ENCODE assay signal across 21 cellular contexts in the genomic region with DNA sequence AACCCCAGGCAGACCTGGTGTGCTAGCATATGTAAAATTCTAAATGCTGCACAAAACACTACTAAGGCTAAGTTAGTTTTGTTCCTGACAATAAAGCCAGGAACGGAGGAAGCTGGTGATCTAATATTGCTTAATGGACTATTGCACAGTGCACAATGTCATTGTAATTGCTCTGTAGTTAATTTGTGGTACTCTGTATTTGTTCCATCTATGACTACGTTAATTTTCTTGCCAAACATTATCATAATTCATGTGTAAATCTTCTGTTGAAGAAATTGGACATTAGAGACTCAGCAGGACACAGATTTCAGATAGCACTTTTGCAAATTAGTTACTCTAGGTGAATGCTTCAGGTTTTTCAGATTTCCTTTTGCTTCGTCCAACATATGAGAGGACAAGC.
DNase-seq lines count a peak whose midpoint lies in the region.
"Had no signal": no experiment of that assay in that cellular context is flagged by ENCODE, and none has a peak within 500 bp of the region (broad histone marks: within the 10 kb centered on the region; RNA-seq: fewer than 3 reads in every experiment).

No MANE protein-coding gene starts in this region.

- no peak overlapping the region for H3K4me3 Mint-ChIP-seq in activated CD4-positive, alpha-beta T cell treated with anti-CD3 and anti-CD28 coated beads, Interleukin-2, amount 10 ng/mL, durations not matched to agents 7 days and 5 days
- H3K4me3 Mint-ChIP-seq: CD4-positive, alpha-beta memory T cell; T-helper 2 cell treated with Interferon-gamma antibody and Interleukin-4, amounts not matched to agents 5 μg/mL and 100 μg/mL, for 36 hours had no signal

- no peaks in the 10 kb centered on the region for H3K36me3 Mint-ChIP-seq in activated CD4-positive, alpha-beta T cell treated with anti-CD3 and anti-CD28 coated beads, Interleukin-2, amount 10 ng/mL, durations not matched to agents 7 days and 5 days (ENCODE audit: low read depth)
- H3K36me3 Mint-ChIP-seq: CD4-positive, alpha-beta memory T cell had no signal

- no peaks in the 10 kb centered on the region for H3K4me1 Mint-ChIP-seq in activated CD4-positive, alpha-beta T cell treated with anti-CD3 and anti-CD28 coated beads, Interleukin-2, amount 10 ng/mL, durations not matched to agents 7 days and 5 days
- H3K4me1 Mint-ChIP-seq: CD4-positive, alpha-beta memory T cell had no signal

- H3K9me3 Mint-ChIP-seq in activated CD4-positive, alpha-beta T cell treated with anti-CD3 and anti-CD28 coated beads, Interleukin-2, amount 10 ng/mL, durations not matched to agents 7 days and 5 days = peaks cover 5% of the 10 kb centered on the region

- CTCF ChIA-PET in activated CD4-positive, alpha-beta T cell treated with anti-CD3 and anti-CD28 coated beads, Interleukin-2, amount 10 ng/mL, durations not matched to agents 7 days and 5 days (lab: Charles Lee) = no interaction called here

- H3K27ac Mint-ChIP-seq in activated CD4-positive, alpha-beta T cell treated with anti-CD3 and anti-CD28 coated beads, Interleukin-2, amount 10 ng/mL, durations not matched to agents 7 days and 5 days = no peak overlapping the region
- H3K27ac Mint-ChIP-seq: CD4-positive, alpha-beta memory T cell; T-helper 2 cell treated with Interferon-gamma antibody and Interleukin-4, amounts not matched to agents 5 μg/mL and 100 μg/mL, for 36 hours had no signal

- H3K27me3 Mint-ChIP-seq in activated CD4-positive, alpha-beta T cell treated with anti-CD3 and anti-CD28 coated beads, Interleukin-2, amount 10 ng/mL, durations not matched to agents 7 days and 5 days = no peaks in the 10 kb centered on the region

- DNase-seq in NCI-H1436 (lab: John Stamatoyannopoulos, UW) (peak; percentile 41), NCI-H69 (lab: John Stamatoyannopoulos, UW) (peak; percentile 97), SK-N-DZ (ENCODE audit: low spot score) (peak; percentile 15), DMS 273 treated with DMSO at 0.1 percent for 48 hours (lab: John Stamatoyannopoulos, UW) (no peak), D341Med (ENCODE audit: low spot score) (no peak), COLO668 (lab: John Stamatoyannopoulos, UW; ENCODE audit: unreplicated experiment) (no peak)
- DNase-seq in activated CD4-positive, alpha-beta T cell treated with anti-CD3 and anti-CD28 coated beads, Interleukin-2, amount 10 ng/mL, durations not matched to agents 7 days and 5 days = no peak
- DNase-seq: C1 segment of cervical spinal cord; CD4-positive, alpha-beta memory T cell; DMS53; IMR-90; KG1; MG63; NCI-H2029; NCI-H2227 treated with DMSO at 0.1 percent for 48 hours; NCI-H526 treated with DMSO at 0.1 percent for 48 hours; NK-92 treated with Interleukin-12 subunit alpha and Interleukin-12 subunit beta, amount 100 ng/mL, for 24 hours; PC-9; SJCRH30; T-helper 1 cell had no signal

- POLR2A ChIA-PET in activated CD4-positive, alpha-beta T cell treated with anti-CD3 and anti-CD28 coated beads, Interleukin-2, amount 10 ng/mL, durations not matched to agents 7 days and 5 days (lab: Charles Lee) = no interaction called here

Comparison
In these comparisons a context has a peak if more than half of its experiments do, and no peak if none do; other contexts are left out.
1. DNase-seq: peak in NCI-H1436 (single experiment), NCI-H69 (single experiment) and SK-N-DZ (single experiment); none in DMS 273 treated with DMSO at 0.1 percent for 48 hours (single experiment), D341Med (single experiment), activated CD4-positive, alpha-beta T cell treated with anti-CD3 and anti-CD28 coated beads, Interleukin-2, amount 10 ng/mL, durations not matched to agents 7 days and 5 days (single experiment) and COLO668 (single experiment).